1 cellular context compared by ENCODE assay signal in the genomic region with DNA sequence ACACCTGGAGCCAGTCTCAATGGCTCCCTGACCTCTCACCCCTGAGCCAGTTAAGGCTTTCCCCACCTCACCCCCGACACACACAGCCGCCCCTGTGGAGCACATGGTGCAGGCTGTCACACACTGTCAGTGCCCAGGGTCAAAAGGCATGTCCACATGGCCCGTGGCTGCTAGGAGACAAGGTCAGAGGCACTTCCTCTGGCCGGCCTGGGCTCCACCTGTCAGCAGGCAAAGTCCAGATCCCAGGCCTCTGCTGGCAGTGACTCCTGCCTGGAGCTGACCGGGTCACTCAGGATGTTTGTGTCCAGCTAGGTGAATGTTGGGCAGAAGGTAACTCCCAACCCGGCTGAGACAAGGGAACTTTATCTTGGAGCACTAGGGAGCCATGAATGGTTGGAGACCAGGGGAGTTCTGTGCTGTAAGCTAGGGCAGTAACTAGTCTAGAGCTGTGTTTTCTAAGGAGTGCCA.
TF ChIP-seq lines count a peak whose summit lies in the region.

No MANE protein-coding gene starts in this region.

TF ChIP-seq in H1, 55 proteins besides CTCF, POLR2A, EP300 and RAD21:
- TF ChIP-seq, protein P1, sequence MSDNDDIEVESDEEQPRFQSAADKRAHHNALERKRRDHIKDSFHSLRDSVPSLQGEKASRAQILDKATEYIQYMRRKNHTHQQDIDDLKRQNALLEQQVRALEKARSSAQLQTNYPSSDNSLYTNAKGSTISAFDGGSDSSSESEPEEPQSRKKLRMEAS (IDR thresholded peaks at IDR 0.05), result peak; percentile 64
- TF ChIP-seq SAP30 (IDR thresholded peaks at IDR 0.05; ENCODE audit: insufficient read depth, insufficient replicate concordance, low read length) (no peak), SIN3A (conservative IDR thresholded peaks at IDR 0.05 in 1 of 2, IDR thresholded peaks at IDR 0.05 in 1 of 2; ENCODE audit: low read depth in 1 of 2, low read length in 2 of 2) (peak in 1 of 2 experiments; percentile 43; a peak in 1 of 4 replicates)
